In genomic region chr13:66296328-66296727, GRCh38 we compare ENCODE assay signal across 17 cellular contexts.
DNase-seq lines count a peak whose midpoint lies in the region; ATAC-seq, FAIRE-seq and TF ChIP-seq lines count a peak whose summit lies in the region.
"Had no signal": no experiment of that assay in that cellular context is flagged by ENCODE, and none has a peak within 500 bp of the region (broad histone marks: within the 10 kb centered on the region; RNA-seq: fewer than 3 reads in every experiment).

No MANE protein-coding gene starts in this region.

- H3K27ac ChIP-seq in A549 (no peak overlapping the region), K562 (ENCODE audit: extremely low read depth, low read depth, low read length) (no peak overlapping the region), RWPE1 (no peak overlapping the region), brain microvascular endothelial cell (no peak overlapping the region)
- H3K27ac ChIP-seq: BLaER1 treated with 17β-estradiol and CSF1 and Interleukin-3, amounts not matched to agents 10 nM and 100 nM; C4-2B had no signal

- CTCF ChIA-PET in A549 (lab: Yijun Ruan, JAX): no interaction called here
- CTCF ChIA-PET in HEK293T (lab: Yijun Ruan, JAX): no interaction called here
- CTCF ChIA-PET in K562 (lab: Yijun Ruan, JAX; ENCODE audit: low intra/inter-chr PET ratio): no interaction called here
- CTCF ChIA-PET in RWPE1 (lab: Yijun Ruan, JAX): no interaction called here

- H3K36me3 ChIP-seq in K562 (ENCODE audit: control insufficient read depth, insufficient read depth, low read length): no peaks in the 10 kb centered on the region
- no peaks in the 10 kb centered on the region for H3K36me3 ChIP-seq in brain microvascular endothelial cell (replicated peaks)
- H3K36me3 ChIP-seq: BLaER1 treated with 17β-estradiol and CSF1 and Interleukin-3, amounts not matched to agents 10 nM and 100 nM had no signal

- no peaks in the 10 kb centered on the region for H3K9me1 ChIP-seq in K562 (ENCODE audit: control insufficient read depth, insufficient read depth, low read length)

- ATAC-seq in A549 (no peak), K562 (no peak)
- ATAC-seq: CD8-positive, alpha-beta T cell had no signal

- TF ChIP-seq RAD21 in A549 (conservative IDR thresholded peaks at IDR 0.05 in 1 of 2, IDR thresholded peaks at IDR 0.05 in 1 of 2): no peak
- no peak for TF ChIP-seq RAD21 in K562 (CRISPR knock-in tag; conservative IDR thresholded peaks at IDR 0.05 in 1 of 2, IDR thresholded peaks at IDR 0.05 in 1 of 2)

- H3K4me2 ChIP-seq in A549: no peak overlapping the region
- no peak overlapping the region for H3K4me2 ChIP-seq in K562 (ENCODE audit: insufficient read depth, low read length)
- H3K4me2 ChIP-seq: BLaER1 treated with 17β-estradiol and CSF1 and Interleukin-3, amounts not matched to agents 10 nM and 100 nM had no signal

- no peak overlapping the region for H2AFZ ChIP-seq in K562 (ENCODE audit: low read depth, low read length)

- no TSS peak for BruUV-seq in K562 (replicated peaks; lab: Mats Ljungman, UMichigan)

- H3K27me3 ChIP-seq in K562 (ENCODE audit: control insufficient read depth in 2 of 2, insufficient read depth in 2 of 2, low read length in 2 of 2) (no peaks in the 10 kb centered on the region), brain microvascular endothelial cell (replicated peaks) (no peaks in the 10 kb centered on the region)
- H3K27me3 ChIP-seq: BLaER1 treated with 17β-estradiol and CSF1 and Interleukin-3, amounts not matched to agents 10 nM and 100 nM had no signal

- H3K9ac ChIP-seq in K562 (ENCODE audit: insufficient read depth in 1 of 2, low read depth in 2 of 2, low read length in 2 of 2): no peak overlapping the region
- H3K9ac ChIP-seq: BLaER1 treated with 17β-estradiol and CSF1 and Interleukin-3, amounts not matched to agents 10 nM and 100 nM had no signal

- peaks cover 11% of the 10 kb centered on the region; the same call in 2 of the 3 replicates for H3K9me3 ChIP-seq in A549
- no peaks in the 10 kb centered on the region for H3K9me3 ChIP-seq in K562 (replicated peaks; ENCODE audit: control insufficient read depth, insufficient read depth, low read depth, low read length)

- no peaks in the 10 kb centered on the region for H3K79me2 ChIP-seq in K562 (ENCODE audit: control insufficient read depth, insufficient read depth, low read length)

- FAIRE-seq in A549 (lab: Jason Lieb, UNC): no peak
- no peak for FAIRE-seq in K562 (lab: Jason Lieb, UNC)
- FAIRE-seq: D721Med, GM12891 had no signal

- DNase-seq in A549 (ENCODE audit: low read depth in 1 of 2, low spot score in 1 of 2): no peak
- no peak for DNase-seq in HEK293T (ENCODE audit: extremely low spot score)
- DNase-seq in K562 (ENCODE audit: extremely low read depth in 1 of 4, low spot score in 3 of 4): no peak
- no peak for DNase-seq in RWPE1 (ENCODE audit: low spot score)
- DNase-seq in brain microvascular endothelial cell: no peak
- DNase-seq: 8988T; AML-193; Caco-2; Calu3; CD4-positive, alpha-beta T cell; CD8-positive, alpha-beta T cell; DMS79 treated with DMSO at 0.1 percent for 48 hours; GF-D8 had no signal

- TF ChIP-seq POLR2A in A549 (IDR thresholded peaks at IDR 0.05; ENCODE audit: low read length) (no peak), K562 (conservative IDR thresholded peaks at IDR 0.05) (no peak)

- H3K4me1 ChIP-seq in A549 (peaks cover 5% of the 10 kb centered on the region; the same call in 2 of the 3 replicates), K562 (replicated peaks in 1 of 2; ENCODE audit: control insufficient read depth in 2 of 2, insufficient read depth in 2 of 2, low read length in 2 of 2) (no peaks in the 10 kb centered on the region)
- H3K4me1 ChIP-seq: Caco-2 had no signal

- POLR2A ChIA-PET in A549 (lab: Yijun Ruan, JAX): no interaction called here
- POLR2A ChIA-PET in HEK293T (lab: Yijun Ruan, JAX): no interaction called here
- POLR2A ChIA-PET in K562 (lab: Yijun Ruan, JAX): no interaction called here
- POLR2A ChIA-PET in RWPE1 (lab: Yijun Ruan, JAX; ENCODE audit: low non-redundant PET): no interaction called here

- H3K4me3 ChIP-seq in A549: no peak overlapping the region
- no peak overlapping the region for H3K4me3 ChIP-seq in K562
- no peak overlapping the region for H3K4me3 ChIP-seq in brain microvascular endothelial cell (ENCODE audit: low read depth, low read length)
- H3K4me3 ChIP-seq: BLaER1 treated with 17β-estradiol and CSF1 and Interleukin-3, amounts not matched to agents 10 nM and 100 nM had no signal

- in situ Hi-C loops in K562 (cut with MboI) (no loop called here), brain microvascular endothelial cell (cut with HindIII; ENCODE audit: low pct_ligation_motif_present, low sequenced_read_pairs) (no loop called here)

- intact Hi-C loops in K562 (cut with micrococcal nuclease): no loop called here

- no peak for TF ChIP-seq EP300 in A549 (IDR thresholded peaks at IDR 0.05)
- TF ChIP-seq EP300 in K562 (IDR thresholded peaks at IDR 0.05; ENCODE audit: low read length): no peak

- H4K20me1 ChIP-seq in K562 (replicated peaks; ENCODE audit: control insufficient read depth, insufficient read depth, low read length): no peaks in the 10 kb centered on the region
- H4K20me1 ChIP-seq: BLaER1 treated with 17β-estradiol and CSF1 and Interleukin-3, amounts not matched to agents 10 nM and 100 nM had no signal

- no peak for TF ChIP-seq CTCF in A549 (IDR thresholded peaks at IDR 0.05)
- no peak for TF ChIP-seq CTCF in K562 (IDR thresholded peaks at IDR 0.05 in 2 of 3, conservative IDR thresholded peaks at IDR 0.05 in 1 of 3; ENCODE audit: insufficient read depth in 2 of 3, low read depth in 1 of 3, low read length in 3 of 3)
- TF ChIP-seq CTCF in RWPE1 (conservative IDR thresholded peaks at IDR 0.05; ENCODE audit: low read depth): no peak
- no peak for TF ChIP-seq CTCF in brain microvascular endothelial cell (IDR thresholded peaks at IDR 0.05; ENCODE audit: low read depth, low read length, missing control alignments)

TF ChIP-seq in A549, 52 proteins besides CTCF, POLR2A, EP300 and RAD21:
- TF ChIP-seq MAFK (IDR thresholded peaks at IDR 0.05; ENCODE audit: partially characterized antibody) (peak; percentile 58), HOXB13 (CRISPR knock-in tag; IDR thresholded peaks at IDR 0.05; ENCODE audit: low read depth) (no peak), GATA3 (IDR thresholded peaks at IDR 0.05; ENCODE audit: borderline replicate concordance) (no peak), CEBPB (IDR thresholded peaks at IDR 0.05) (no peak)

TF ChIP-seq in HEK293T, 16 proteins besides CTCF, POLR2A, EP300 and RAD21:
- TF ChIP-seq ARNT (IDR thresholded peaks at IDR 0.05) (no peak), SP1 (IDR thresholded peaks at IDR 0.05) (peak; percentile 37; the same call in 1 of the 2 replicates)

TF ChIP-seq in K562, 482 proteins besides CTCF, POLR2A, EP300 and RAD21:
- TF ChIP-seq ZNF316 (IDR thresholded peaks at IDR 0.05) (peak; percentile 78), ZNF384 (IDR thresholded peaks at IDR 0.05; ENCODE audit: low read depth, low read length) (no peak), C11orf30 (IDR thresholded peaks at IDR 0.05; ENCODE audit: low read depth) (peak; percentile 43; the same call in 1 of the 2 replicates), HEY1 (CRISPR knock-in tag; IDR thresholded peaks at IDR 0.05; ENCODE audit: borderline replicate concordance) (no peak)

Comparison
In these comparisons a context has a peak if more than half of its experiments do, and no peak if none do; other contexts are left out.
1. Of the 35 proteins assayed by ChIP-seq in both K562 and A549: peak only in K562: none; only in A549: MAFK; in both: none; in neither: 34.